ENCODE assay signal across 8 cellular contexts in genomic region chr4:2812600-2812932, GRCh38. TPM values are rescaled to one million over a fixed set of nuclear protein-coding genes. Genes with fewer than 3 reads are reported as not detected.
DNase-seq lines count a peak whose midpoint lies in the region; ATAC-seq and TF ChIP-seq lines count a peak whose summit lies in the region.

No MANE protein-coding gene starts in this region.

- peak; percentile 7 for ATAC-seq in GM19455 (IDR thresholded peaks at IDR 0.05; ENCODE audit: unreplicated experiment)
- ATAC-seq in GM21526 (IDR thresholded peaks at IDR 0.05; ENCODE audit: low FRiP score, unreplicated experiment) = no peak

- H3K27me3 Mint-ChIP-seq in Calu3 (ENCODE audit: unreplicated experiment) = no peaks in the 10 kb centered on the region

- no peak overlapping the region for H3K4me3 Mint-ChIP-seq in Calu3 (ENCODE audit: low read depth, unreplicated experiment)

- TF ChIP-seq POLR2A in esophagus squamous epithelium (IDR thresholded peaks at IDR 0.05) = no peak

- H3K4me3 ChIP-seq in esophagus squamous epithelium = peak overlapping the region; percentile 28 to 65 (median 44)

- peaks cover 0 to 23% (median 0%) of the 10 kb centered on the region in 3 donors for H3K36me3 ChIP-seq in esophagus squamous epithelium

- TF ChIP-seq CTCF in esophagus squamous epithelium (IDR thresholded peaks at IDR 0.05) = no peak
- TF ChIP-seq CTCF in Calu3 (IDR thresholded peaks at IDR 0.05; ENCODE audit: unreplicated experiment) = no peak

- CTCF ChIA-PET in Calu3 (lab: Charles Lee) = interaction anchor here (0.5 kb wide), 1 partner anchor 201 kb away, joined by 4 read pairs; no protein-coding TSS in a partner anchor

- BruUV-seq in Calu3 (replicated peaks; lab: Mats Ljungman, UMichigan) = no TSS peak

- no peaks in the 10 kb centered on the region for H3K27me3 ChIP-seq in esophagus squamous epithelium

- DNase-seq in RKO (ENCODE audit: low spot score) (peak; percentile 38), esophagus squamous epithelium (lab: John Stamatoyannopoulos, UW) (no peak), GM19240 (ENCODE audit: insufficient read length, low spot score) (no peak), D341Med (ENCODE audit: low spot score) (no peak), Calu3 (no peak)
- peak; percentile 28 for DNase-seq in stimulated activated CD4-positive, alpha-beta T cell treated with anti-CD3 and anti-CD28 coated beads, Interleukin-4, amount 100 ng/mL, for 1 hour

- H3K4me1 Mint-ChIP-seq in Calu3 (ENCODE audit: low read depth, unreplicated experiment) = no peaks in the 10 kb centered on the region

- peak overlapping the region; percentile 68 to 91 (median 77) for H3K27ac ChIP-seq in esophagus squamous epithelium

- intact Hi-C loops in esophagus squamous epithelium (cut with DNase I) = no loop called here
- intact Hi-C loops in Calu3 (cut with micrococcal nuclease; ENCODE audit: unreplicated experiment) = no loop called here

- peaks cover 31 to 89% (median 57%) of the 10 kb centered on the region in 3 donors for H3K4me1 ChIP-seq in esophagus squamous epithelium

- no peaks in the 10 kb centered on the region for H3K9me3 ChIP-seq in esophagus squamous epithelium

- H3K27ac Mint-ChIP-seq in Calu3 (ENCODE audit: unreplicated experiment) = no peak overlapping the region

- peaks cover 14% of the 10 kb centered on the region for H3K36me3 Mint-ChIP-seq in Calu3 (ENCODE audit: insufficient read depth, unreplicated experiment)

- 25% methylated on average over 2 of the region's 7 CpGs; no CpG with 5 or more reads in 1 of the 2 donors for WGBS in esophagus squamous epithelium, 2 donors

- peaks cover 3% of the 10 kb centered on the region for H3K9me3 Mint-ChIP-seq in Calu3 (ENCODE audit: low read depth, unreplicated experiment)

RNA-seq across cellular contexts. Expression of gene SH3BP2, which starts 19.7 kb away (rescaled TPM):
- total RNA-seq in esophagus squamous epithelium (10 to 100 TPM; 13.5 to 36.8 (median 34.0) TPM), Calu3 (2022) (20.7 and 22.7 TPM in 2 replicates)

RNA-seq across cellular contexts. Expression of gene ADD1, which starts 31.1 kb away (rescaled TPM):
- total RNA-seq in esophagus squamous epithelium (100 to 1,000 TPM in 2 of 4 donors, 10 to 100 TPM in 2; 81.7 to 144 (median 103) TPM), Calu3 (2022) (123 and 125 TPM in 2 replicates)

RNA-seq across cellular contexts. Expression of gene TNIP2, which starts 56.4 kb away (rescaled TPM):
- total RNA-seq in esophagus squamous epithelium (10 to 100 TPM; 40.1 to 58.2 (median 45.5) TPM), Calu3 (2022) (17.5 and 18.7 TPM in 2 replicates)

Comparison
In these comparisons a context has a peak if more than half of its experiments do, and no peak if none do; other contexts are left out.
1. DNase-seq: peak in RKO (single experiment) and stimulated activated CD4-positive, alpha-beta T cell treated with anti-CD3 and anti-CD28 coated beads, Interleukin-4, amount 100 ng/mL, for 1 hour (single experiment); none in esophagus squamous epithelium (single experiment), GM19240 (single experiment), D341Med (single experiment) and Calu3 (single experiment).